In genomic region chr22:42892156-42892555, GRCh38 we compare ENCODE assay signal across 1 cellular context.
A peak's percentile ranks its signal among the peaks of the same experiment; 100 is the strongest.
TF ChIP-seq lines count a peak whose summit lies in the region.

No MANE protein-coding gene starts in this region.

TF ChIP-seq in GM12878, 131 proteins besides CTCF, POLR2A, EP300 and RAD21 (continued from another document):
- TF ChIP-seq BHLHE40 (IDR thresholded peaks at IDR 0.05; ENCODE audit: borderline replicate concordance in 1 of 2, low read depth in 2 of 2, low read length in 1 of 2) (peak; percentile 21 to 44; a peak in 1 of 4 replicates), RAD51 (IDR thresholded peaks at IDR 0.05) (0 out of 2 replicates have a peak, but pooled peaks have one; percentile 23), USF1 (IDR thresholded peaks at IDR 0.05; ENCODE audit: borderline replicate concordance, extremely low read length, insufficient read depth, low read depth, low read length) (peak; percentile 76), SP1 (IDR thresholded peaks at IDR 0.05; ENCODE audit: low read depth, low read length) (no peak), PKNOX1 (IDR thresholded peaks at IDR 0.05) (peak; percentile 12; the same call in 1 of the 2 replicates), FOXK2 (IDR thresholded peaks at IDR 0.05) (no peak)
